Comparison of ENCODE assay signal across 12 cellular contexts in the genomic region with DNA sequence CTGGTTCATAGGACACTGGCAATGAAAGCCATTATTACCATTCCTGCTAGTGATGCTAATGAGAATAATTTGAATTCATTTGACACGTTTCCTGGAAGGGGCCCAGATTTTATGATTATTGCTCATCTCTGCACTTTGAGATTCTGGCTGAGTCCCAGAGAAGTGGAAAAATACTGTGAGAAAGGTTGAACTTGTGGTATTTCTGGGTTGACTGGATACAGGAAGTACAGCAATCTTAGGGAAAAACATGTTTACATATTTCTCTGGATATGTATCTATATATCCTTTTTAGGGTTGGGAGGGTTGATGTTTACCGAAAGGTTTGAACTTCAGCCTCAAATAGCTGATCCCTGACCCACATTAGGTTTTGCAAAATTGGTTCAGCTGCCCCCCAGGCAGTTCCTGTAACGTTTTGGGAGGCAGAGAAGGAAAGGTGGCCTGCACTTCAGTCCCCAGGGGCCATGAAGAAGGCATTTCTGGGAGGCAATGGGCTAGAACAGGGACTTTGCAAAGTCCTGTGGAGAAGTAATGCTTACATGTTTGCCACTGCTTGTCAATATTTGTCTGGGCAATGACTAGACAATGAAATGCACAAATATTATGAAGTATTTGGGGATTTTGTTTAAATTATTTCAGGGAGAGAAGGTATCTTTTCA.
DNase-seq lines count a peak whose midpoint lies in the region; ATAC-seq and TF ChIP-seq lines count a peak whose summit lies in the region.
"Had no signal": no experiment of that assay in that cellular context is flagged by ENCODE, and none has a peak within 500 bp of the region (broad histone marks: within the 10 kb centered on the region; RNA-seq: fewer than 3 reads in every experiment).

No MANE protein-coding gene starts in this region.

- peaks cover 11% of the 10 kb centered on the region for H3K4me1 Mint-ChIP-seq in CD14-positive monocyte

- H3K9me3 Mint-ChIP-seq in CD14-positive monocyte = peaks cover 3 to 10% (median 6%) of the 10 kb centered on the region in 7 donors

- no peaks in the 10 kb centered on the region for H3K36me3 Mint-ChIP-seq in CD14-positive monocyte

- H3K4me3 Mint-ChIP-seq in CD14-positive monocyte = no peak overlapping the region

- ATAC-seq in SK-N-SH treated with all-trans-retinoic acid at 6 μM for 48 hours (peak; percentile 24), foreskin keratinocyte (no peak), GM21447 (IDR thresholded peaks at IDR 0.05; ENCODE audit: unreplicated experiment) (no peak), HG03565 (IDR thresholded peaks at IDR 0.05; ENCODE audit: unreplicated experiment) (no peak), HG02610 (IDR thresholded peaks at IDR 0.05; ENCODE audit: unreplicated experiment) (no peak)

- no peak overlapping the region for H3K27ac ChIP-seq in foreskin keratinocyte
- H3K27ac ChIP-seq: KMS-11 had no signal

- intact Hi-C loops in CD14-positive monocyte (cut with micrococcal nuclease) = no loop called here

- no peak overlapping the region for H3K27ac Mint-ChIP-seq in CD14-positive monocyte

- no peak for TF ChIP-seq CTCF in foreskin keratinocyte (conservative IDR thresholded peaks at IDR 0.05)
- no peak for TF ChIP-seq CTCF in CD14-positive monocyte (IDR thresholded peaks at IDR 0.05)

- peak; percentile 86 for DNase-seq in GM04504 (ENCODE audit: low read depth)
- peak; percentile 53 to 73 for DNase-seq in foreskin keratinocyte
- peak; percentile 93 for DNase-seq in renal cortical epithelial cell (ENCODE audit: low read depth)
- no peak for DNase-seq in CD14-positive monocyte (ENCODE audit: low spot score)
- DNase-seq: activated T-cell treated with anti-CD3 and anti-CD28 coated beads, Interleukin-2, amount 50 U/mL, for 1 hour; GDM1; islet precursor cell had no signal

- H3K4me1 ChIP-seq in foreskin keratinocyte = peaks cover 17% of the 10 kb centered on the region

- no peaks in the 10 kb centered on the region for H3K27me3 ChIP-seq in foreskin keratinocyte

- H3K27me3 Mint-ChIP-seq in CD14-positive monocyte (ENCODE audit: low read depth in 3 of 3) = peaks cover 3 to 6% (median 3%) of the 10 kb centered on the region in 3 donors

TF ChIP-seq in SK-N-SH treated with all-trans-retinoic acid at 6 μM for 48 hours, 23 proteins besides CTCF, POLR2A, EP300 and RAD21:
- TF ChIP-seq ZFP30 (CRISPR knock-in tag; IDR thresholded peaks at IDR 0.05) (no peak), RARB (CRISPR knock-in tag; IDR thresholded peaks at IDR 0.05) (no peak), OSR1 (CRISPR knock-in tag; IDR thresholded peaks at IDR 0.05) (no peak), TCF4 (CRISPR knock-in tag; IDR thresholded peaks at IDR 0.05; ENCODE audit: borderline replicate concordance) (no peak), TOX (CRISPR knock-in tag; IDR thresholded peaks at IDR 0.05; ENCODE audit: borderline replicate concordance) (no peak), ZC3H10 (CRISPR knock-in tag; IDR thresholded peaks at IDR 0.05) (no peak), ESRRG (CRISPR knock-in tag; IDR thresholded peaks at IDR 0.05) (no peak), ZNF565 (CRISPR knock-in tag; conservative IDR thresholded peaks at IDR 0.05; ENCODE audit: low read depth) (no peak), ZNF70 (CRISPR knock-in tag; IDR thresholded peaks at IDR 0.05) (no peak), ARNTL (CRISPR knock-in tag; IDR thresholded peaks at IDR 0.05; ENCODE audit: borderline replicate concordance, low read depth) (no peak), ISL1 (CRISPR knock-in tag; IDR thresholded peaks at IDR 0.05) (no peak)
- TF ChIP-seq, protein P1, sequence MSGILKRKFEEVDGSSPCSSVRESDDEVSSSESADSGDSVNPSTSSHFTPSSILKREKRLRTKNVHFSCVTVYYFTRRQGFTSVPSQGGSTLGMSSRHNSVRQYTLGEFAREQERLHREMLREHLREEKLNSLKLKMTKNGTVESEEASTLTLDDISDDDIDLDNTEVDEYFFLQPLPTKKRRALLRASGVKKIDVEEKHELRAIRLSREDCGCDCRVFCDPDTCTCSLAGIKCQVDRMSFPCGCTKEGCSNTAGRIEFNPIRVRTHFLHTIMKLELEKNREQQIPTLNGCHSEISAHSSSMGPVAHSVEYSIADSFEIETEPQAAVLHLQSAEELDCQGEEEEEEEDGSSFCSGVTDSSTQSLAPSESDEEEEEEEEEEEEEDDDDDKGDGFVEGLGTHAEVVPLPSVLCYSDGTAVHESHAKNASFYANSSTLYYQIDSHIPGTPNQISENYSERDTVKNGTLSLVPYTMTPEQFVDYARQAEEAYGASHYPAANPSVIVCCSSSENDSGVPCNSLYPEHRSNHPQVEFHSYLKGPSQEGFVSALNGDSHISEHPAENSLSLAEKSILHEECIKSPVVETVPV (CRISPR knock-in tag; IDR thresholded peaks at IDR 0.05) = no peak
- TF ChIP-seq, protein P2, sequence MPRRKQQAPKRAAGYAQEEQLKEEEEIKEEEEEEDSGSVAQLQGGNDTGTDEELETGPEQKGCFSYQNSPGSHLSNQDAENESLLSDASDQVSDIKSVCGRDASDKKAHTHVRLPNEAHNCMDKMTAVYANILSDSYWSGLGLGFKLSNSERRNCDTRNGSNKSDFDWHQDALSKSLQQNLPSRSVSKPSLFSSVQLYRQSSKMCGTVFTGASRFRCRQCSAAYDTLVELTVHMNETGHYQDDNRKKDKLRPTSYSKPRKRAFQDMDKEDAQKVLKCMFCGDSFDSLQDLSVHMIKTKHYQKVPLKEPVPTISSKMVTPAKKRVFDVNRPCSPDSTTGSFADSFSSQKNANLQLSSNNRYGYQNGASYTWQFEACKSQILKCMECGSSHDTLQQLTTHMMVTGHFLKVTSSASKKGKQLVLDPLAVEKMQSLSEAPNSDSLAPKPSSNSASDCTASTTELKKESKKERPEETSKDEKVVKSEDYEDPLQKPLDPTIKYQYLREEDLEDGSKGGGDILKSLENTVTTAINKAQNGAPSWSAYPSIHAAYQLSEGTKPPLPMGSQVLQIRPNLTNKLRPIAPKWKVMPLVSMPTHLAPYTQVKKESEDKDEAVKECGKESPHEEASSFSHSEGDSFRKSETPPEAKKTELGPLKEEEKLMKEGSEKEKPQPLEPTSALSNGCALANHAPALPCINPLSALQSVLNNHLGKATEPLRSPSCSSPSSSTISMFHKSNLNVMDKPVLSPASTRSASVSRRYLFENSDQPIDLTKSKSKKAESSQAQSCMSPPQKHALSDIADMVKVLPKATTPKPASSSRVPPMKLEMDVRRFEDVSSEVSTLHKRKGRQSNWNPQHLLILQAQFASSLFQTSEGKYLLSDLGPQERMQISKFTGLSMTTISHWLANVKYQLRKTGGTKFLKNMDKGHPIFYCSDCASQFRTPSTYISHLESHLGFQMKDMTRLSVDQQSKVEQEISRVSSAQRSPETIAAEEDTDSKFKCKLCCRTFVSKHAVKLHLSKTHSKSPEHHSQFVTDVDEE (CRISPR knock-in tag; IDR thresholded peaks at IDR 0.05) = no peak
- TF ChIP-seq, protein P3, sequence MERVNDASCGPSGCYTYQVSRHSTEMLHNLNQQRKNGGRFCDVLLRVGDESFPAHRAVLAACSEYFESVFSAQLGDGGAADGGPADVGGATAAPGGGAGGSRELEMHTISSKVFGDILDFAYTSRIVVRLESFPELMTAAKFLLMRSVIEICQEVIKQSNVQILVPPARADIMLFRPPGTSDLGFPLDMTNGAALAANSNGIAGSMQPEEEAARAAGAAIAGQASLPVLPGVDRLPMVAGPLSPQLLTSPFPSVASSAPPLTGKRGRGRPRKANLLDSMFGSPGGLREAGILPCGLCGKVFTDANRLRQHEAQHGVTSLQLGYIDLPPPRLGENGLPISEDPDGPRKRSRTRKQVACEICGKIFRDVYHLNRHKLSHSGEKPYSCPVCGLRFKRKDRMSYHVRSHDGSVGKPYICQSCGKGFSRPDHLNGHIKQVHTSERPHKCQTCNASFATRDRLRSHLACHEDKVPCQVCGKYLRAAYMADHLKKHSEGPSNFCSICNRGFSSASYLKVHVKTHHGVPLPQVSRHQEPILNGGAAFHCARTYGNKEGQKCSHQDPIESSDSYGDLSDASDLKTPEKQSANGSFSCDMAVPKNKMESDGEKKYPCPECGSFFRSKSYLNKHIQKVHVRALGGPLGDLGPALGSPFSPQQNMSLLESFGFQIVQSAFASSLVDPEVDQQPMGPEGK (CRISPR knock-in tag; IDR thresholded peaks at IDR 0.05; ENCODE audit: borderline replicate concordance) = no peak
- TF ChIP-seq, protein P4, sequence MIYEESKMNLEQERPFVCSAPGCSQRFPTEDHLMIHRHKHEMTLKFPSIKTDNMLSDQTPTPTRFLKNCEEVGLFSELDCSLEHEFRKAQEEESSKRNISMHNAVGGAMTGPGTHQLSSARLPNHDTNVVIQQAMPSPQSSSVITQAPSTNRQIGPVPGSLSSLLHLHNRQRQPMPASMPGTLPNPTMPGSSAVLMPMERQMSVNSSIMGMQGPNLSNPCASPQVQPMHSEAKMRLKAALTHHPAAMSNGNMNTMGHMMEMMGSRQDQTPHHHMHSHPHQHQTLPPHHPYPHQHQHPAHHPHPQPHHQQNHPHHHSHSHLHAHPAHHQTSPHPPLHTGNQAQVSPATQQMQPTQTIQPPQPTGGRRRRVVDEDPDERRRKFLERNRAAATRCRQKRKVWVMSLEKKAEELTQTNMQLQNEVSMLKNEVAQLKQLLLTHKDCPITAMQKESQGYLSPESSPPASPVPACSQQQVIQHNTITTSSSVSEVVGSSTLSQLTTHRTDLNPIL (CRISPR knock-in tag; IDR thresholded peaks at IDR 0.05; ENCODE audit: low read depth) = no peak
